In genomic region chr2:145597809-145598208, GRCh38 we compare ENCODE assay signal across 25 cellular contexts.
A peak's percentile ranks its signal among the peaks of the same experiment; 100 is the strongest.
DNase-seq lines count a peak whose midpoint lies in the region; ATAC-seq and TF ChIP-seq lines count a peak whose summit lies in the region.
"Had no signal": no experiment of that assay in that cellular context is flagged by ENCODE, and none has a peak within 500 bp of the region (broad histone marks: within the 10 kb centered on the region; RNA-seq: fewer than 3 reads in every experiment).

No MANE protein-coding gene starts in this region.

- CTCF ChIA-PET in PC-3 (lab: Charles Lee) = no interaction called here

- ATAC-seq in PC-3 = no peak
- peak; percentile 34 for ATAC-seq in lung (ENCODE audit: insufficient read depth, low FRiP score)
- ATAC-seq: gastroesophageal sphincter; GM12878; lower lobe of right lung; stimulated activated memory B cell treated with anti-CD40 and anti-IgM and Interleukin-4, amounts not matched to agents 10 μg/mL and 1 μg/mL and 100 μg/mL, for 72 hours had no signal

- peak overlapping the region; percentile 8 for H3K4me2 ChIP-seq in PC-3 (ENCODE audit: low read length)

- TF ChIP-seq CTCF in PC-3 (conservative IDR thresholded peaks at IDR 0.05; ENCODE audit: low read depth, low read length) (no peak), epithelial cell of esophagus (IDR thresholded peaks at IDR 0.05; ENCODE audit: insufficient read depth, low read depth, low read length, missing control alignments) (no peak), lung (IDR thresholded peaks at IDR 0.05; ENCODE audit: control extremely low read depth, extremely low read depth) (no peak), coronary artery (IDR thresholded peaks at IDR 0.05) (no peak)

- intact Hi-C loops in PC-3 (cut with micrococcal nuclease) = no loop called here

- H3K9me2 ChIP-seq in PC-3 (replicated peaks; ENCODE audit: low read length) = no peaks in the 10 kb centered on the region

- H3K4me3 ChIP-seq in ACC112 (ENCODE audit: low read depth, low read length) (no peak overlapping the region), PC-3 (ENCODE audit: low read length) (no peak overlapping the region), epithelial cell of esophagus (ENCODE audit: low read length) (no peak overlapping the region), lung (no peak overlapping the region), coronary artery (no peak overlapping the region)
- H3K4me3 ChIP-seq: adrenal gland, gastroesophageal sphincter, GM12878, lower lobe of right lung, spleen had no signal

- H4K20me1 ChIP-seq in PC-3 (ENCODE audit: low read length) = no peaks in the 10 kb centered on the region

- no peaks in the 10 kb centered on the region for H3K27me3 ChIP-seq in ACC112 (ENCODE audit: insufficient read depth, low read length)
- no peaks in the 10 kb centered on the region for H3K27me3 ChIP-seq in PC-3 (ENCODE audit: low read length)
- H3K27me3 ChIP-seq in lung (ENCODE audit: control insufficient read depth, insufficient read depth) = no peaks in the 10 kb centered on the region
- H3K27me3 ChIP-seq: adrenal gland, gastroesophageal sphincter, spleen had no signal

- H3K36me3 ChIP-seq in ACC112 (ENCODE audit: insufficient read depth, low read length) = no peaks in the 10 kb centered on the region
- H3K36me3 ChIP-seq in PC-3 (ENCODE audit: low read depth, low read length) = no peaks in the 10 kb centered on the region
- H3K36me3 ChIP-seq in lung (ENCODE audit: control insufficient read depth in 2 of 2, insufficient read depth in 2 of 2, low read length in 2 of 2) = no peaks in the 10 kb centered on the region
- H3K36me3 ChIP-seq: adrenal gland, gastroesophageal sphincter, lower lobe of right lung, spleen had no signal

- DNase-seq in PC-3 (no peak), epithelial cell of esophagus (ENCODE audit: low read depth) (peak; percentile 19), lung (ENCODE audit: low spot score) (no peak), coronary artery (ENCODE audit: low spot score) (no peak), NCI-H1694 treated with DMSO at 0.1 percent for 48 hours (lab: John Stamatoyannopoulos, UW) (no peak), AML-193 (lab: John Stamatoyannopoulos, UW) (no peak)
- DNase-seq in stimulated activated CD4-positive, alpha-beta T cell treated with anti-CD3 and anti-CD28 coated beads, Interleukin-1b, Interleukin-23, amount 100 ng/mL, for 48 hours = no peak
- DNase-seq: activated CD4-positive, CD25-positive, alpha-beta regulatory T cell treated with anti-CD3 and anti-CD28 coated beads, Interleukin-2, amount 50 U/mL, for 72 hours; activated T-cell treated with anti-CD3 and anti-CD28 coated beads, Interleukin-2, amount 50 U/mL, for 1 hour; adrenal gland; caudate nucleus; DMS79; H7; hypothalamus; kidney; lower lobe of right lung; MV-4-11; NCI-H2171 treated with DMSO at 0.1 percent for 48 hours; NCI-H526; spleen; stimulated activated CD4-positive, alpha-beta T cell treated with anti-CD3 and anti-CD28 coated beads, Interleukin-4, amount 100 ng/mL, for 1 hour had no signal

- H3K9me3 ChIP-seq in PC-3 (ENCODE audit: low read length) (no peaks in the 10 kb centered on the region), lung (ENCODE audit: control insufficient read depth in 2 of 2, insufficient read depth in 1 of 2, low read length in 1 of 2) (no peaks in the 10 kb centered on the region)
- H3K9me3 ChIP-seq: adrenal gland, gastroesophageal sphincter, lower lobe of right lung, spleen had no signal

- H3K27ac ChIP-seq in ACC112 (ENCODE audit: low read depth, low read length) = peak overlapping the region; percentile 75
- H3K27ac ChIP-seq in PC-3 (ENCODE audit: low read length) = peak overlapping the region; percentile 74
- no peak overlapping the region for H3K27ac ChIP-seq in lung (ENCODE audit: low read depth in 1 of 2, low read length in 1 of 2)
- no peak overlapping the region for H3K27ac ChIP-seq in coronary artery
- H3K27ac ChIP-seq: adrenal gland, gastroesophageal sphincter, lower lobe of right lung, spleen had no signal

- POLR2A ChIA-PET in PC-3 (lab: Charles Lee; ENCODE audit: unreplicated experiment) = no interaction called here

- peak overlapping the region; percentile 28 for H3K9ac ChIP-seq in PC-3 (ENCODE audit: low read length)

- BruUV-seq in PC-3 (replicated peaks; lab: Mats Ljungman, UMichigan) = no TSS peak

- no peaks in the 10 kb centered on the region for H3K79me2 ChIP-seq in ACC112 (ENCODE audit: control insufficient read depth, insufficient read depth, low read length, unreplicated experiment)
- H3K79me2 ChIP-seq in PC-3 (ENCODE audit: low read length) = no peaks in the 10 kb centered on the region

- peaks cover 55% of the 10 kb centered on the region for H3K4me1 ChIP-seq in ACC112 (ENCODE audit: control insufficient read depth, insufficient read depth, low read length, unreplicated experiment)
- peaks cover 48% of the 10 kb centered on the region for H3K4me1 ChIP-seq in PC-3 (ENCODE audit: insufficient read depth, low read length)
- no peaks in the 10 kb centered on the region for H3K4me1 ChIP-seq in lung (ENCODE audit: control insufficient read depth in 2 of 2, insufficient read depth in 2 of 2, low read length in 2 of 2)
- H3K4me1 ChIP-seq: adrenal gland, gastroesophageal sphincter had no signal

- H3F3A ChIP-seq in PC-3 (ENCODE audit: low read length, unreplicated experiment) = no peaks in the 10 kb centered on the region

- peak overlapping the region; percentile 20 for H2AFZ ChIP-seq in ACC112 (ENCODE audit: low read length, unreplicated experiment)
- H2AFZ ChIP-seq in PC-3 (ENCODE audit: low read length) = no peak overlapping the region

Comparison
In these comparisons a context has a peak if more than half of its experiments do, and no peak if none do; other contexts are left out.
1. H3K27ac ChIP-seq: peak in ACC112 (single experiment) and PC-3 (single experiment); none in lung (0 of 2) and coronary artery (0 of 2).